In genomic region chr2:131492015-131492417, GRCh38 we compare ENCODE assay signal across 8 cellular contexts. TPM values are rescaled to one million over a fixed set of nuclear protein-coding genes. Genes with fewer than 3 reads are reported as not detected.
DNase-seq lines count a peak whose midpoint lies in the region; ATAC-seq and TF ChIP-seq lines count a peak whose summit lies in the region.
"Not testable (repeated sequence)": the region's sequence is repeated elsewhere in the genome, so short reads cannot be mapped to it uniquely, and the experiment has no call there.

Gene MZT2A (minus strand): TSS chr2:131492397. CDS start chr2:131492376, 21 bp downstream.

- POLR2A ChIA-PET in activated CD8-positive, alpha-beta memory T cell treated with anti-CD3 and anti-CD28 coated beads for 36 hours (lab: Charles Lee), result interaction anchor here (0.6 to 1.5 kb wide), 3 partner anchors 108 to 338 kb away, joined by 3 to 4 read pairs (median 3); no protein-coding TSS in a partner anchor

- peaks cover 33% of the 10 kb centered on the region; the same call in 1 of the 2 replicates for H3K36me3 ChIP-seq in KOPT-K1 (ENCODE audit: insufficient read depth, low read length)
- H3K36me3 ChIP-seq in kidney epithelial cell (ENCODE audit: control insufficient read depth, insufficient read depth, low read length); prostate gland: not testable (repeated sequence)

- intact Hi-C loops in prostate gland (cut with DNase I), result not testable (repeated sequence)

- H3K27me3 ChIP-seq in kidney epithelial cell (ENCODE audit: control insufficient read depth, insufficient read depth, low read length); prostate gland (replicated peaks; ENCODE audit: insufficient read depth): not testable (repeated sequence)

- H3K36me3 Mint-ChIP-seq in effector memory CD8-positive, alpha-beta T cell (ENCODE audit: insufficient read depth), result peaks cover 37% of the 10 kb centered on the region

- H3K27ac Mint-ChIP-seq in effector memory CD8-positive, alpha-beta T cell, result peak within 1 kb of the TSS; percentile 98

- CTCF ChIA-PET in activated CD8-positive, alpha-beta memory T cell treated with anti-CD3 and anti-CD28 coated beads for 36 hours (lab: Charles Lee), result interaction anchor here (0.5 to 1.8 kb wide), 8 partner anchors 11 to 338 kb away, joined by 3 to 11 read pairs (median 4); no protein-coding TSS in a partner anchor

- H3K27ac ChIP-seq in KOPT-K1 (ENCODE audit: low read depth, low read length, poor library complexity, severe bottlenecking), result peak within 1 kb of the TSS; percentile 85
- H3K27ac ChIP-seq in prostate gland, result peak within 1 kb of the TSS; percentile 90 to 92

- H3K9me3 ChIP-seq in KOPT-K1 (ENCODE audit: insufficient read depth, low read length, poor library complexity, severe bottlenecking); prostate gland: not testable (repeated sequence)

- peaks cover 34 to 38% of the 10 kb centered on the region in 2 donors for H3K4me1 Mint-ChIP-seq in effector memory CD8-positive, alpha-beta T cell (ENCODE audit: low read depth in 2 of 2)

- not testable (repeated sequence) for H3K4me1 ChIP-seq in prostate gland (replicated peaks)

- 2% methylated on average over 30 of the region's 53 CpGs for WGBS in prostate gland

- H3K27me3 Mint-ChIP-seq in effector memory CD8-positive, alpha-beta T cell, result not testable (repeated sequence)

- TF ChIP-seq CTCF in kidney epithelial cell (IDR thresholded peaks at IDR 0.05; ENCODE audit: insufficient read depth, low read length, poor library complexity, severe bottlenecking); prostate gland (IDR thresholded peaks at IDR 0.05): not testable (repeated sequence)

- not testable (repeated sequence) for DNase-seq in A172 (ENCODE audit: low spot score); effector memory CD8-positive, alpha-beta T cell; kidney epithelial cell (ENCODE audit: low read depth); prostate gland (ENCODE audit: low spot score)

- ATAC-seq in GM18868 (IDR thresholded peaks at IDR 0.05; ENCODE audit: unreplicated experiment) (peak; percentile 4), HG02642 (IDR thresholded peaks at IDR 0.05; ENCODE audit: poor library complexity, unreplicated experiment) (peak; percentile 22)
- not testable (repeated sequence) for ATAC-seq in effector memory CD8-positive, alpha-beta T cell (replicated peaks)

- not testable (repeated sequence) for H3K9me3 Mint-ChIP-seq in effector memory CD8-positive, alpha-beta T cell

- H3K4me3 ChIP-seq in kidney epithelial cell (ENCODE audit: low read depth, low read length) (peak within 1 kb of the TSS; percentile 97), prostate gland (peak within 1 kb of the TSS; percentile 68 to 79)

- H3K4me3 Mint-ChIP-seq in effector memory CD8-positive, alpha-beta T cell, result peak within 1 kb of the TSS; percentile 96

- not testable (repeated sequence) for TF ChIP-seq POLR2A in prostate gland (IDR thresholded peaks at IDR 0.05)

RNA-seq across cellular contexts. Expression of gene MZT2A, which starts in this region (rescaled TPM):
- total RNA-seq in A172 (2014; rRNA removed; shearing (Covaris generic)), result 197 and 243 TPM in 2 replicates
- total RNA-seq in activated CD8-positive, alpha-beta memory T cell treated with anti-CD3 and anti-CD28 coated beads for 36 hours, result 100 to 1,000 TPM; 156 to 163 TPM
- total RNA-seq in kidney epithelial cell (257 and 285 TPM in 2 replicates), prostate gland (100 to 1,000 TPM; 173 to 176 TPM)
